8 cellular contexts compared by ENCODE assay signal in genomic region chr12:46124848-46125619, GRCh38.
DNase-seq lines count a peak whose midpoint lies in the region; ATAC-seq and TF ChIP-seq lines count a peak whose summit lies in the region.

No MANE protein-coding gene starts in this region.

- ATAC-seq in GM18858 (IDR thresholded peaks at IDR 0.05; ENCODE audit: unreplicated experiment) = peak; percentile 64
- ATAC-seq in HG03460 (IDR thresholded peaks at IDR 0.05; ENCODE audit: unreplicated experiment) = peak; percentile 90

- H3K9me3 Mint-ChIP-seq in nephron progenitor cell = no peaks in the 10 kb centered on the region

- H3K36me3 Mint-ChIP-seq in nephron progenitor cell (ENCODE audit: low read depth) = no peaks in the 10 kb centered on the region

- peak overlapping the region; percentile 66 for H3K4me3 Mint-ChIP-seq in nephron progenitor cell

- H3K4me1 Mint-ChIP-seq in nephron progenitor cell = peaks cover 6% of the 10 kb centered on the region

- H3K27me3 Mint-ChIP-seq in nephron progenitor cell (ENCODE audit: low read depth, poor library complexity) = peaks cover 32% of the 10 kb centered on the region

- peak; percentile 59 to 66 for DNase-seq in AML-193 (lab: John Stamatoyannopoulos, UW)
- peak; percentile 55 for DNase-seq in NOMO-1 treated with dmso at 0.1 percent for 144 hours (lab: John Stamatoyannopoulos, UW; ENCODE audit: unreplicated experiment)
- peak; percentile 40 for DNase-seq in activated T-cell treated with anti-CD3 and anti-CD28 coated beads for 4 hours
- peak; percentile 87 for DNase-seq in fibroblast of gingiva (ENCODE audit: low read depth)
- peak; percentile 47 for DNase-seq in nephron progenitor cell
- peak; percentile 79 for DNase-seq in stromal cell of bone marrow (ENCODE audit: low read depth)

- peak; percentile 48 for TF ChIP-seq CTCF in nephron progenitor cell (IDR thresholded peaks at IDR 0.05)

- H3K27ac Mint-ChIP-seq in nephron progenitor cell = no peak overlapping the region

Comparison
In these comparisons a context has a peak if more than half of its experiments do, and no peak if none do; other contexts are left out.
1. Peak in every context shown above with its lines: DNase-seq and ATAC-seq.